Comparison of ENCODE assay signal across 34 cellular contexts in genomic region chr2:32806857-32807256, GRCh38.
"Had no signal": no experiment of that assay in that cellular context is flagged by ENCODE, and none has a peak within 500 bp of the region (broad histone marks: within the 10 kb centered on the region; RNA-seq: fewer than 3 reads in every experiment).

No MANE protein-coding gene starts in this region.

- H3K27ac ChIP-seq: WERI-Rb-1 had no signal

- H3K27me3 Mint-ChIP-seq: activated CD4-positive, alpha-beta memory T cell treated with anti-CD3 and anti-CD28 coated beads, Interleukin-2, amount 10 ng/mL, durations not matched to agents 7 days and 5 days; activated CD8-positive, alpha-beta memory T cell treated with anti-CD3 and anti-CD28 coated beads, Interleukin-2, amount 10 ng/mL, durations not matched to agents 7 days and 5 days; activated naive CD8-positive, alpha-beta T cell treated with anti-CD3 and anti-CD28 coated beads for 36 hours; activated T-helper 17 cell treated with anti-CD3 and anti-CD28 coated beads, Interleukin-2, amount 50 U/mL, for 72 hours had no signal

- H3K36me3 ChIP-seq: WERI-Rb-1 had no signal

- H3K27ac Mint-ChIP-seq: activated CD4-positive, alpha-beta memory T cell treated with anti-CD3 and anti-CD28 coated beads, Interleukin-2, amount 10 ng/mL, durations not matched to agents 7 days and 5 days; activated CD8-positive, alpha-beta memory T cell treated with anti-CD3 and anti-CD28 coated beads, Interleukin-2, amount 10 ng/mL, durations not matched to agents 7 days and 5 days; activated naive CD8-positive, alpha-beta T cell treated with anti-CD3 and anti-CD28 coated beads for 36 hours; activated T-cell treated with anti-CD3 and anti-CD28 coated beads, Interleukin-2, amount 50 U/mL, for 72 hours; activated T-helper 17 cell treated with anti-CD3 and anti-CD28 coated beads, Interleukin-2, amount 50 U/mL, for 72 hours had no signal

- H3K4me3 Mint-ChIP-seq: activated CD4-positive, alpha-beta memory T cell treated with anti-CD3 and anti-CD28 coated beads, Interleukin-2, amount 10 ng/mL, durations not matched to agents 7 days and 5 days; activated CD8-positive, alpha-beta memory T cell treated with anti-CD3 and anti-CD28 coated beads, Interleukin-2, amount 10 ng/mL, durations not matched to agents 7 days and 5 days; activated naive CD8-positive, alpha-beta T cell treated with anti-CD3 and anti-CD28 coated beads for 36 hours; activated T-cell treated with anti-CD3 and anti-CD28 coated beads, Interleukin-2, amount 50 U/mL, for 72 hours; activated T-helper 17 cell treated with anti-CD3 and anti-CD28 coated beads, Interleukin-2, amount 50 U/mL, for 72 hours had no signal

- ATAC-seq: activated CD8-positive, alpha-beta memory T cell treated with anti-CD3 and anti-CD28 coated beads, Interleukin-2, amount 10 ng/mL, durations not matched to agents 7 days and 5 days; activated T-cell treated with anti-CD3 and anti-CD28 coated beads, Interleukin-2, amount 50 U/mL, for 72 hours; activated T-helper 17 cell treated with anti-CD3 and anti-CD28 coated beads, Interleukin-2, amount 50 U/mL, for 72 hours; Panc1; Right ventricle myocardium inferior had no signal

- H3K4me1 Mint-ChIP-seq: activated CD4-positive, alpha-beta memory T cell treated with anti-CD3 and anti-CD28 coated beads, Interleukin-2, amount 10 ng/mL, durations not matched to agents 7 days and 5 days; activated CD8-positive, alpha-beta memory T cell treated with anti-CD3 and anti-CD28 coated beads, Interleukin-2, amount 10 ng/mL, durations not matched to agents 7 days and 5 days; activated naive CD8-positive, alpha-beta T cell treated with anti-CD3 and anti-CD28 coated beads for 36 hours; activated T-helper 17 cell treated with anti-CD3 and anti-CD28 coated beads, Interleukin-2, amount 50 U/mL, for 72 hours had no signal

- H3K9me3 Mint-ChIP-seq: activated CD4-positive, alpha-beta memory T cell treated with anti-CD3 and anti-CD28 coated beads, Interleukin-2, amount 10 ng/mL, durations not matched to agents 7 days and 5 days; activated naive CD8-positive, alpha-beta T cell treated with anti-CD3 and anti-CD28 coated beads for 36 hours; activated T-cell treated with anti-CD3 and anti-CD28 coated beads, Interleukin-2, amount 50 U/mL, for 72 hours; activated T-helper 17 cell treated with anti-CD3 and anti-CD28 coated beads, Interleukin-2, amount 50 U/mL, for 72 hours had no signal

- DNase-seq: activated CD4-positive, alpha-beta memory T cell treated with anti-CD3 and anti-CD28 coated beads, Interleukin-2, amount 10 ng/mL, durations not matched to agents 7 days and 5 days; activated CD4-positive, alpha-beta T cell treated with anti-CD3 and anti-CD28 coated beads for 1 hour; activated CD4-positive, alpha-beta T cell treated with anti-CD3 and anti-CD28 coated beads for 48 hours; activated CD4-positive, CD25-positive, alpha-beta regulatory T cell; activated CD8-positive, alpha-beta memory T cell treated with anti-CD3 and anti-CD28 coated beads for 24 hours; activated CD8-positive, alpha-beta memory T cell treated with anti-CD3 and anti-CD28 coated beads, Interleukin-2, amount 10 ng/mL, durations not matched to agents 7 days and 5 days; activated CD8-positive, alpha-beta memory T cell treated with anti-CD3 and anti-CD28 coated beads, Interleukin-2, amount 50 U/mL, for 48 hours; activated effector memory CD4-positive, alpha-beta T cell treated with anti-CD3 and anti-CD28 coated beads, Interleukin-2, amount 50 U/mL, for 16 hours; activated naive CD4-positive, alpha-beta T cell; activated naive CD4-positive, alpha-beta T cell treated with anti-CD3 and anti-CD28 coated beads, Interleukin-2, amount 50 U/mL, for 16 hours; activated naive CD8-positive, alpha-beta T cell treated with anti-CD3 and anti-CD28 coated beads for 36 hours; activated T-cell treated with anti-CD3 and anti-CD28 coated beads, Interleukin-2, amount 50 U/mL, for 72 hours; amniotic stem cell; aorta; cerebellar nuclear complex; Kasumi-1; KG1; MM.1S; MV-4-11; NCI-H1092; NCI-H1436 treated with DMSO at 0.1 percent for 48 hours; NCI-H1694 treated with DMSO at 0.1 percent for 48 hours; NCI-H2029; NCI-H345; NCI-H524 treated with DMSO at 0.1 percent for 48 hours; NCI-H748 treated with DMSO at 0.1 percent for 48 hours; NK-92 treated with Interleukin-12 subunit alpha and Interleukin-12 subunit beta, amount 100 ng/mL, for 24 hours; SIG-M5; SW 1271; T1000; WERI-Rb-1 had no signal
